In genomic region chr14:61561657-61562276, GRCh38 we compare ENCODE assay signal across 1 cellular context.
TF ChIP-seq lines count a peak whose summit lies in the region.

No MANE protein-coding gene starts in this region.

TF ChIP-seq in HepG2, 621 proteins besides CTCF, POLR2A, EP300 and RAD21 (continued from another document and continues in another):
- peak; percentile 19; the same call in 1 of the 2 replicates for TF ChIP-seq PRDM10 (CRISPR knock-in tag; IDR thresholded peaks at IDR 0.05; ENCODE audit: low read depth)
- TF ChIP-seq PHF8 (CRISPR knock-in tag; IDR thresholded peaks at IDR 0.05), result peak; percentile 58
- peak; percentile 92 for TF ChIP-seq ZNF687 (CRISPR knock-in tag; IDR thresholded peaks at IDR 0.05)
- no peak for TF ChIP-seq ZNF224 (CRISPR knock-in tag; IDR thresholded peaks at IDR 0.05)
- TF ChIP-seq ZNF616 (CRISPR knock-in tag; IDR thresholded peaks at IDR 0.05; ENCODE audit: low read depth), result no peak
- no peak; the same call in 1 of the 2 replicates for TF ChIP-seq HOXD1 (CRISPR knock-in tag; IDR thresholded peaks at IDR 0.05)
- TF ChIP-seq ZNF644 (CRISPR knock-in tag; IDR thresholded peaks at IDR 0.05; ENCODE audit: low read depth), result peak; percentile 50
- 0 out of 2 replicates have a peak, but pooled peaks have one; percentile 40 for TF ChIP-seq KMT2A (CRISPR knock-in tag; IDR thresholded peaks at IDR 0.05)
- TF ChIP-seq FOXK2 (IDR thresholded peaks at IDR 0.05), result no peak
- no peak for TF ChIP-seq RARG (CRISPR knock-in tag; IDR thresholded peaks at IDR 0.05; ENCODE audit: low read depth)
- TF ChIP-seq EHMT2 (IDR thresholded peaks at IDR 0.05; ENCODE audit: borderline replicate concordance, low read depth, low read length), result 0 out of 2 replicates have a peak, but pooled peaks have one; percentile 56
- no peak for TF ChIP-seq ATAD3A (CRISPR knock-in tag; IDR thresholded peaks at IDR 0.05)
- TF ChIP-seq NKX3-1 (CRISPR knock-in tag; IDR thresholded peaks at IDR 0.05), result peak; percentile 43; the same call in 1 of the 2 replicates
- TF ChIP-seq ZNF446 (CRISPR knock-in tag; IDR thresholded peaks at IDR 0.05), result 0 out of 2 replicates have a peak, but pooled peaks have one; percentile 54
- peak; percentile 67; the same call in 1 of the 2 replicates for TF ChIP-seq REPIN1 (CRISPR knock-in tag; IDR thresholded peaks at IDR 0.05; ENCODE audit: borderline replicate concordance, low read depth)
- TF ChIP-seq ZNF530 (CRISPR knock-in tag; IDR thresholded peaks at IDR 0.05; ENCODE audit: low read depth), result no peak
- TF ChIP-seq NFIB (CRISPR knock-in tag; IDR thresholded peaks at IDR 0.05; ENCODE audit: borderline replicate concordance), result no peak
- no peak for TF ChIP-seq ZNF790 (CRISPR knock-in tag; IDR thresholded peaks at IDR 0.05; ENCODE audit: borderline replicate concordance)
- TF ChIP-seq NFE2L1 (CRISPR knock-in tag; IDR thresholded peaks at IDR 0.05; ENCODE audit: borderline replicate concordance), result no peak
- TF ChIP-seq ZNF83 (CRISPR knock-in tag; IDR thresholded peaks at IDR 0.05; ENCODE audit: borderline replicate concordance), result 0 out of 2 replicates have a peak, but pooled peaks have one; percentile 51
- TF ChIP-seq ZNF788 (CRISPR knock-in tag; IDR thresholded peaks at IDR 0.05; ENCODE audit: borderline replicate concordance), result peak; percentile 80; the same call in 1 of the 2 replicates
- 0 out of 2 replicates have a peak, but pooled peaks have one; percentile 44 for TF ChIP-seq ZNF441 (CRISPR knock-in tag; IDR thresholded peaks at IDR 0.05; ENCODE audit: borderline replicate concordance)
- no peak for TF ChIP-seq CEBPZ (IDR thresholded peaks at IDR 0.05; ENCODE audit: low read length)
- no peak; the same call in 1 of the 2 replicates for TF ChIP-seq BHLHE40 (IDR thresholded peaks at IDR 0.05; ENCODE audit: low read length)
- no peak for TF ChIP-seq SIX1 (CRISPR knock-in tag; IDR thresholded peaks at IDR 0.05; ENCODE audit: borderline replicate concordance)
- no peak for TF ChIP-seq ZNF207 (IDR thresholded peaks at IDR 0.05; ENCODE audit: borderline replicate concordance)
- TF ChIP-seq PRMT3 (CRISPR knock-in tag; IDR thresholded peaks at IDR 0.05; ENCODE audit: borderline replicate concordance, low read depth), result no peak
- TF ChIP-seq SRSF9 (IDR thresholded peaks at IDR 0.05; ENCODE audit: borderline replicate concordance, insufficient read depth, low read depth, low read length, poor library complexity, severe bottlenecking), result no peak
- TF ChIP-seq ZSCAN21 (CRISPR knock-in tag; IDR thresholded peaks at IDR 0.05; ENCODE audit: borderline replicate concordance), result peak; percentile 65
- TF ChIP-seq GATAD1 (CRISPR knock-in tag; IDR thresholded peaks at IDR 0.05), result peak; percentile 54; the same call in 1 of the 2 replicates
- no peak; the same call in 1 of the 2 replicates for TF ChIP-seq KDM3A (CRISPR knock-in tag; IDR thresholded peaks at IDR 0.05; ENCODE audit: low read depth)
- no peak; the same call in 1 of the 2 replicates for TF ChIP-seq ZNF138 (CRISPR knock-in tag; IDR thresholded peaks at IDR 0.05; ENCODE audit: low read depth)
- TF ChIP-seq SMARCE1 (IDR thresholded peaks at IDR 0.05; ENCODE audit: borderline replicate concordance), result no peak
- TF ChIP-seq TP53 (CRISPR knock-in tag; conservative IDR thresholded peaks at IDR 0.05), result 0 out of 2 replicates have a peak, but pooled peaks have one; percentile 27
- TF ChIP-seq ZNF260 (CRISPR knock-in tag; IDR thresholded peaks at IDR 0.05; ENCODE audit: borderline replicate concordance, low read depth), result no peak
- TF ChIP-seq GLI4 (CRISPR knock-in tag; IDR thresholded peaks at IDR 0.05; ENCODE audit: borderline replicate concordance), result peak; percentile 34; the same call in 1 of the 2 replicates
- TF ChIP-seq SMAD9 (CRISPR knock-in tag; IDR thresholded peaks at IDR 0.05), result no peak
- 0 out of 2 replicates have a peak, but pooled peaks have one; percentile 20 for TF ChIP-seq HMG20B (CRISPR knock-in tag; conservative IDR thresholded peaks at IDR 0.05)
- no peak for TF ChIP-seq ETS1 (CRISPR knock-in tag; IDR thresholded peaks at IDR 0.05)
- TF ChIP-seq HIC2 (CRISPR knock-in tag; IDR thresholded peaks at IDR 0.05; ENCODE audit: low read depth), result peak; percentile 88
- no peak for TF ChIP-seq MAZ (IDR thresholded peaks at IDR 0.05; ENCODE audit: borderline replicate concordance, low read depth, low read length)
- TF ChIP-seq MAZ (CRISPR knock-in tag; IDR thresholded peaks at IDR 0.05; ENCODE audit: low read depth), result peak; percentile 54; the same call in 1 of the 2 replicates
- no peak for TF ChIP-seq TBX3 (IDR thresholded peaks at IDR 0.05; ENCODE audit: borderline replicate concordance)
- no peak for TF ChIP-seq NCOA5 (CRISPR knock-in tag; IDR thresholded peaks at IDR 0.05)
- peak; percentile 97 for TF ChIP-seq TEAD3 (CRISPR knock-in tag; optimal IDR thresholded peaks at IDR 0.05; ENCODE audit: borderline replicate concordance)
- peak; percentile 79; the same call in 1 of the 2 replicates for TF ChIP-seq ZNF558 (CRISPR knock-in tag; IDR thresholded peaks at IDR 0.05; ENCODE audit: borderline replicate concordance)
- TF ChIP-seq ZFP37 (CRISPR knock-in tag; IDR thresholded peaks at IDR 0.05; ENCODE audit: borderline replicate concordance), result no peak
- no peak for TF ChIP-seq PLSCR1 (CRISPR knock-in tag; IDR thresholded peaks at IDR 0.05; ENCODE audit: borderline replicate concordance)
- peak; percentile 67; the same call in 1 of the 2 replicates for TF ChIP-seq BRD4 (CRISPR knock-in tag; IDR thresholded peaks at IDR 0.05)
